ENCODE assay signal across 8 cellular contexts in genomic region chr1:235327559-235328270, GRCh38. TPM values are rescaled to one million over a fixed set of nuclear protein-coding genes. Genes with fewer than 3 reads are reported as not detected.
DNase-seq lines count a peak whose midpoint lies in the region; ATAC-seq, FAIRE-seq and TF ChIP-seq lines count a peak whose summit lies in the region.

TSS of gene ARID4B (minus strand) at chr1:235328179. CDS start at chr1:235326919, 1,260 bp downstream.

- H3K4me3 ChIP-seq in Caco-2 (ENCODE audit: low read depth, low read length): peak within 1 kb of the TSS; percentile 95
- peak within 1 kb of the TSS; percentile 82 for H3K4me3 ChIP-seq in naive thymus-derived CD4-positive, alpha-beta T cell (ENCODE audit: low read length)

- H3K4me1 ChIP-seq in Caco-2: peaks cover 17% of the 10 kb centered on the region
- H3K4me1 ChIP-seq in naive thymus-derived CD4-positive, alpha-beta T cell (ENCODE audit: control insufficient read depth in 2 of 2, insufficient read depth in 2 of 2, low read length in 2 of 2): peaks cover 44 to 56% of the 10 kb centered on the region in 2 donors

- intact Hi-C loops in Caco-2 (cut with micrococcal nuclease; ENCODE audit: unreplicated experiment): loop anchor here (1.0 to 2.0 kb wide), 7 partner anchors 31 to 199 kb away; partner anchors contain the start of genes B3GALNT2, RBM34, TBCE and TOMM20
- intact Hi-C loops in naive thymus-derived CD4-positive, alpha-beta T cell (cut with micrococcal nuclease): loop anchor here (1.0 to 5.0 kb wide), 25 partner anchors 10 to 1470 kb away; partner anchors contain the start of genes COA6 (in 2 of the 2), MTR (in 2 of the 2), RBM34 (in 2 of the 2) and TARBP1 (in 2 of the 2)

- H3K9me3 Mint-ChIP-seq in Caco-2 (ENCODE audit: unreplicated experiment): no peaks in the 10 kb centered on the region
- no peaks in the 10 kb centered on the region for H3K9me3 Mint-ChIP-seq in naive thymus-derived CD4-positive, alpha-beta T cell

- CTCF ChIA-PET in Caco-2 (lab: Charles Lee): interaction anchor here (0.6 to 1.8 kb wide), 7 partner anchors 40 to 518 kb away, joined by 3 to 10 read pairs (median 3); partner anchors contain the start of gene TBCE
- CTCF ChIA-PET in naive thymus-derived CD4-positive, alpha-beta T cell (lab: Charles Lee): no interaction called here

- peak within 1 kb of the TSS; percentile 100 for H3K27ac ChIP-seq in naive thymus-derived CD4-positive, alpha-beta T cell (ENCODE audit: low read depth, low read length)

- H3K27me3 Mint-ChIP-seq in Caco-2 (ENCODE audit: insufficient read depth, unreplicated experiment): no peaks in the 10 kb centered on the region
- no peaks in the 10 kb centered on the region for H3K27me3 Mint-ChIP-seq in naive thymus-derived CD4-positive, alpha-beta T cell

- no peaks in the 10 kb centered on the region for H3K36me3 ChIP-seq in Caco-2 (ENCODE audit: control insufficient read depth, insufficient read depth, low read length)
- H3K36me3 ChIP-seq in naive thymus-derived CD4-positive, alpha-beta T cell (ENCODE audit: control insufficient read depth in 2 of 3, insufficient read depth in 3 of 3, low read length in 3 of 3): peaks cover 0 to 14% (median 0%) of the 10 kb centered on the region in 3 experiments

- no peak within 1 kb of the TSS for H3K27ac Mint-ChIP-seq in Caco-2 (ENCODE audit: unreplicated experiment)
- H3K27ac Mint-ChIP-seq in naive thymus-derived CD4-positive, alpha-beta T cell: peak within 1 kb of the TSS in 6 of 9 donors; percentile 95 to 99 (median 98)

- DNase-seq in Caco-2 (no peak), HT1080 (ENCODE audit: low read depth) (no peak), erythroblast (lab: John Stamatoyannopoulos, UW) (no peak), urothelium cell line (ENCODE audit: low spot score) (peak; percentile 57), inferior parietal cortex (ENCODE audit: extremely low spot score) (no peak)
- DNase-seq in activated CD4-positive, CD25-positive, alpha-beta regulatory T cell treated with anti-CD3 and anti-CD28 coated beads, Interleukin-2, amount 50 U/mL, for 72 hours: peak; percentile 71
- peak in 2 of 9 donors; percentile 51 to 70 for DNase-seq in naive thymus-derived CD4-positive, alpha-beta T cell

- H3K27me3 ChIP-seq in Caco-2 (replicated peaks; ENCODE audit: control insufficient read depth, insufficient read depth, low read length): no peaks in the 10 kb centered on the region
- H3K27me3 ChIP-seq in naive thymus-derived CD4-positive, alpha-beta T cell (ENCODE audit: control insufficient read depth in 2 of 2, insufficient read depth in 2 of 2, low read length in 2 of 2): no peaks in the 10 kb centered on the region

- no peak within 1 kb of the TSS for H3K4me3 Mint-ChIP-seq in Caco-2 (ENCODE audit: unreplicated experiment)
- H3K4me3 Mint-ChIP-seq in naive thymus-derived CD4-positive, alpha-beta T cell: peak within 1 kb of the TSS in 8 of 10 donors; percentile 93 to 100 (median 98)

- POLR2A ChIA-PET in Caco-2 (lab: Charles Lee): interaction anchor here (0.6 to 1.9 kb wide), 8 partner anchors 32 to 383 kb away, joined by 3 to 14 read pairs (median 6); partner anchors contain the start of gene TBCE
- POLR2A ChIA-PET in naive thymus-derived CD4-positive, alpha-beta T cell (lab: Charles Lee): interaction anchor here (0.8 to 2.7 kb wide), 9 partner anchors 9 to 954 kb away, joined by 3 to 7 read pairs (median 3); partner anchors contain the start of gene RBM34

- no peaks in the 10 kb centered on the region for H3K9me3 ChIP-seq in Caco-2
- peaks cover 0 to 4% (median 0%) of the 10 kb centered on the region in 3 experiments for H3K9me3 ChIP-seq in naive thymus-derived CD4-positive, alpha-beta T cell (ENCODE audit: control insufficient read depth in 2 of 3, low read length in 3 of 3)

- TF ChIP-seq CTCF in Caco-2 (IDR thresholded peaks at IDR 0.05; ENCODE audit: insufficient read depth in 1 of 2, low read depth in 1 of 2, low read length in 1 of 2, severe bottlenecking in 1 of 2, unreplicated experiment in 1 of 2): no peak

- TSS peak; percentile 4 for BruUV-seq in Caco-2 (replicated peaks; lab: Mats Ljungman, UMichigan)

- H3K36me3 Mint-ChIP-seq in Caco-2 (ENCODE audit: insufficient read depth, unreplicated experiment): peaks cover 23% of the 10 kb centered on the region
- H3K36me3 Mint-ChIP-seq in naive thymus-derived CD4-positive, alpha-beta T cell: peaks cover 3 to 17% (median 5%) of the 10 kb centered on the region in 5 donors

- peak; percentile 55 for TF ChIP-seq POLR2A in erythroblast (IDR thresholded peaks at IDR 0.05; ENCODE audit: low read length)

- ATAC-seq in GM19467 (IDR thresholded peaks at IDR 0.05; ENCODE audit: unreplicated experiment): peak; percentile 4
- ATAC-seq in naive thymus-derived CD4-positive, alpha-beta T cell: no peak

- peaks cover 24% of the 10 kb centered on the region for H3K4me1 Mint-ChIP-seq in Caco-2 (ENCODE audit: low read depth, unreplicated experiment)
- peaks cover 24 to 44% (median 37%) of the 10 kb centered on the region in 7 donors for H3K4me1 Mint-ChIP-seq in naive thymus-derived CD4-positive, alpha-beta T cell

- no peak for FAIRE-seq in urothelium cell line (lab: Jason Lieb, UNC)

RNA-seq across cellular contexts. Expression of gene ARID4B, which starts in this region (rescaled TPM):
- total RNA-seq in Caco-2 (2022): 34.2 and 35.9 TPM in 2 replicates
- 11.6 and 13.4 TPM in 2 replicates for total RNA-seq in HT1080 (2014; rRNA removed; shearing (Covaris generic))
- polyA plus RNA-seq in HT1080 (2015; cell fraction: cytosol; rRNA removed): 5.1 and 5.3 TPM in 2 replicates
- polyA plus RNA-seq in HT1080 (2015; cell fraction: nucleus; rRNA removed): 17.2 and 17.5 TPM in 2 replicates
- 100 to 1,000 TPM in 2 of 5 experiments, 10 to 100 TPM in 3; 60.8 to 124 (median 93.2) TPM for total RNA-seq in naive thymus-derived CD4-positive, alpha-beta T cell
- polyA plus RNA-seq in naive thymus-derived CD4-positive, alpha-beta T cell: 10 to 100 TPM; 63.3 to 76.3 TPM

Comparison
In these comparisons a context has a peak if more than half of its experiments do, and no peak if none do; other contexts are left out.
1. DNase-seq: peak in activated CD4-positive, CD25-positive, alpha-beta regulatory T cell treated with anti-CD3 and anti-CD28 coated beads, Interleukin-2, amount 50 U/mL, for 72 hours (single experiment) and urothelium cell line (single experiment); none in Caco-2 (0 of 2), HT1080 (single experiment), erythroblast (0 of 2) and inferior parietal cortex (single experiment).